In the genomic region with DNA sequence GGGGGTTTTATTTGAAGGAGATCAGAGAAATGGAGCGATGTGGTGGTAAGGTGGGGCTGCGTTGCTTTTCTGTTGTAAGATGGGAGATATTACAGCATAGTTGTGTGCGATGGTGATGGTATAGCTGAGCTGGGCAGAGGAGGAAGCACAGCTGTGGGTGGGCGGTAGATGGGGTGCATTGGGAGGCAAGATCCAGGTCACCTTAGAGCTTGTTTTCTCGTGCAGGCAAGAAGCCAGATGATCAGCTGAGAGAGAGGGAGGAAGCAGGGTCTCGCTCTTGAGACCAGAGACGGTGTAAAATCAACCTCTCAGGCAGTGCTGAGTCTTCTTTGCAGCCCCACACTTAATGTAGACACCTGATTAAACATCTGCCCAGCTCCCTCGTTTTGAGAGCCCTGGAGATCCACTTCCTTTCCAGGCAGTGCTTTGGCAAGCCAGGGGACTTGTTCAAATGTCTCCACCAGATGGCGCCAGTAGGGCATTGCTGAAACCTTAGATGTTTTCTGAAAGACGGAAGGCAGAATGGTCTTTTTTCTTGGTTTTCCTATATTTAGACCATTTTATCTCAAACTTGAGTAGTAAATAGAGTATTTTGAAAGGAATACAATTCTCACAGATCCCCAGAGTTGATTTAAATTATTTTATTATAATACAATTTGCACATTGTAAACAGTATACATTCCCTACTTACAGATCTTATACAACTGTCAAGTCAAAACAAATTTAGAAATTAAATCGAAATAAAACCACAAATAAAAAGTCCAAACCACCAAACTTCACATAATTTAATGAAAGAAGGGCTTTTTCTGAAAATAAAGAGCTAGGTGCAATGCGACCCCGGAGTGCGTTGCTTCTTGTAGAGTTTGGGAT, we compare ENCODE assay signal across 8 cellular contexts. TPM values are rescaled to one million over a fixed set of nuclear protein-coding genes. Genes with fewer than 3 reads are reported as not detected.
A peak's percentile ranks its signal among the peaks of the same experiment; 100 is the strongest.
DNase-seq lines count a peak whose midpoint lies in the region; ATAC-seq and TF ChIP-seq lines count a peak whose summit lies in the region.

No MANE protein-coding gene starts in this region.

- H3K27me3 Mint-ChIP-seq in natural killer cell (ENCODE audit: low read depth in 2 of 2), result peaks cover 16 to 17% of the 10 kb centered on the region in 2 donors

- no peak overlapping the region for H3K27ac ChIP-seq in OCI-LY3 (ENCODE audit: low read length)

- no peaks in the 10 kb centered on the region for H3K27me3 ChIP-seq in OCI-LY3 (ENCODE audit: low read depth, low read length)

- peaks cover 25% of the 10 kb centered on the region for H3K4me1 ChIP-seq in OCI-LY3 (ENCODE audit: low read length)

- H3K4me1 Mint-ChIP-seq in natural killer cell, result peaks cover 8 to 10% of the 10 kb centered on the region in 2 donors
- peaks cover 11% of the 10 kb centered on the region for H3K4me1 Mint-ChIP-seq in stimulated activated effector memory CD8-positive, alpha-beta T cell treated with anti-CD3 and anti-CD28 coated beads, Interleukin-12 subunit alpha, Interleukin-12 subunit beta, amount 100 ng/mL, for 72 hours

- no peak overlapping the region for H3K27ac Mint-ChIP-seq in natural killer cell
- H3K27ac Mint-ChIP-seq in stimulated activated effector memory CD8-positive, alpha-beta T cell treated with anti-CD3 and anti-CD28 coated beads, Interleukin-12 subunit alpha, Interleukin-12 subunit beta, amount 100 ng/mL, for 72 hours, result peak overlapping the region; percentile 18

- H3K4me2 ChIP-seq in OCI-LY3 (ENCODE audit: low read length), result peak overlapping the region; percentile 33

- no peaks in the 10 kb centered on the region for H3K79me2 ChIP-seq in OCI-LY3 (ENCODE audit: low read length)

- DNase-seq in Jurkat, Clone E6-1 (ENCODE audit: low read depth, low spot score), result peak; percentile 64
- DNase-seq in activated T-cell treated with anti-CD3 and anti-CD28 coated beads for 24 hours (ENCODE audit: low read depth) (peak; percentile 62), natural killer cell (peak; percentile 38)
- peak; percentile 62 to 82 for DNase-seq in stimulated activated effector memory CD8-positive, alpha-beta T cell treated with anti-CD3 and anti-CD28 coated beads, Interleukin-12 subunit alpha, Interleukin-12 subunit beta, amount 100 ng/mL, for 72 hours (ENCODE audit: low spot score in 2 of 2)

- H3K4me3 ChIP-seq in Jurkat, Clone E6-1 (ENCODE audit: low read length), result no peak overlapping the region
- no peak overlapping the region for H3K4me3 ChIP-seq in OCI-LY3 (ENCODE audit: low read length)

- TF ChIP-seq CTCF in GM12872 (IDR thresholded peaks at IDR 0.05; ENCODE audit: insufficient read depth, low read depth, low read length) (peak; percentile 72), OCI-LY3 (IDR thresholded peaks at IDR 0.05; ENCODE audit: low read depth, low read length) (peak; percentile 90), natural killer cell (IDR thresholded peaks at IDR 0.05) (peak; percentile 84)

- ATAC-seq in esophagus mucosa, result peak; percentile 56
- peak; percentile 49 to 87 (median 73) for ATAC-seq in natural killer cell
- ATAC-seq in stimulated activated effector memory CD8-positive, alpha-beta T cell treated with anti-CD3 and anti-CD28 coated beads, Interleukin-12 subunit alpha, Interleukin-12 subunit beta, amount 100 ng/mL, for 72 hours, result peak; percentile 68
- ATAC-seq in HG02840 (IDR thresholded peaks at IDR 0.05; ENCODE audit: low FRiP score, unreplicated experiment), result no peak

- H4K20me1 ChIP-seq in OCI-LY3 (ENCODE audit: insufficient read depth, low read length), result no peaks in the 10 kb centered on the region

- no peak overlapping the region for H2AFZ ChIP-seq in OCI-LY3 (ENCODE audit: low read depth, low read length)

- intact Hi-C loops in natural killer cell (cut with micrococcal nuclease), result no loop called here

- no peaks in the 10 kb centered on the region for H3K9me3 Mint-ChIP-seq in natural killer cell
- H3K9me3 Mint-ChIP-seq in stimulated activated effector memory CD8-positive, alpha-beta T cell treated with anti-CD3 and anti-CD28 coated beads, Interleukin-12 subunit alpha, Interleukin-12 subunit beta, amount 100 ng/mL, for 72 hours, result no peaks in the 10 kb centered on the region

- no peaks in the 10 kb centered on the region for H3K9me3 ChIP-seq in OCI-LY3 (ENCODE audit: insufficient read depth, low read length)

- H3K4me3 Mint-ChIP-seq in natural killer cell, result no peak overlapping the region
- no peak overlapping the region for H3K4me3 Mint-ChIP-seq in stimulated activated effector memory CD8-positive, alpha-beta T cell treated with anti-CD3 and anti-CD28 coated beads, Interleukin-12 subunit alpha, Interleukin-12 subunit beta, amount 100 ng/mL, for 72 hours

- no peak overlapping the region for H3K9ac ChIP-seq in OCI-LY3 (ENCODE audit: low read length)

- no peaks in the 10 kb centered on the region for H3K36me3 Mint-ChIP-seq in natural killer cell
- peaks cover 4% of the 10 kb centered on the region for H3K36me3 Mint-ChIP-seq in stimulated activated effector memory CD8-positive, alpha-beta T cell treated with anti-CD3 and anti-CD28 coated beads, Interleukin-12 subunit alpha, Interleukin-12 subunit beta, amount 100 ng/mL, for 72 hours

- H3K36me3 ChIP-seq in OCI-LY3 (replicated peaks; ENCODE audit: low read depth, low read length), result no peaks in the 10 kb centered on the region

RNA-seq across cellular contexts. Expression of a gene that starts 21.1 kb away (rescaled TPM):
- polyA plus RNA-seq in Jurkat, Clone E6-1 (2012; ENCODE audit: insufficient read depth, insufficient read length), result not detected
- total RNA-seq in esophagus mucosa (3.2 TPM), natural killer cell (not detected)
